ENCODE assay signal across 9 cellular contexts in genomic region chr20:35601990-35602389, GRCh38. TPM values are rescaled to one million over a fixed set of nuclear protein-coding genes. Genes with fewer than 3 reads are reported as not detected.
DNase-seq lines count a peak whose midpoint lies in the region; ATAC-seq and TF ChIP-seq lines count a peak whose summit lies in the region.
"Had no signal": no experiment of that assay in that cellular context is flagged by ENCODE, and none has a peak within 500 bp of the region (broad histone marks: within the 10 kb centered on the region; RNA-seq: fewer than 3 reads in every experiment).

No MANE protein-coding gene starts in this region.

- ATAC-seq in natural killer cell: no peak
- no peak for ATAC-seq in natural killer cell treated with Interleukin-12 subunit alpha and Interleukin-12 subunit beta and Interleukin-15 and Interleukin-18, amount 100 ng/mL, for 72 hours
- no peak for ATAC-seq in naive B cell (ENCODE audit: low read depth in 2 of 2)
- no peak for ATAC-seq in GM21529 (IDR thresholded peaks at IDR 0.05; ENCODE audit: unreplicated experiment)
- ATAC-seq in GM18868 (IDR thresholded peaks at IDR 0.05; ENCODE audit: unreplicated experiment): no peak

- H3K9me3 ChIP-seq in ectodermal cell (ENCODE audit: control insufficient read depth, low read length) (no peaks in the 10 kb centered on the region), uterus (no peaks in the 10 kb centered on the region)

- H3K27ac ChIP-seq in ectodermal cell (ENCODE audit: insufficient read depth, low read depth, low read length, poor library complexity, severe bottlenecking) (no peak overlapping the region), uterus (no peak overlapping the region)

- intact Hi-C loops in natural killer cell (cut with micrococcal nuclease): loop anchor here (1.0 to 5.0 kb wide), 4 partner anchors 17 to 280 kb away; partner anchors contain the start of genes NFS1, RBM39 and ROMO1
- intact Hi-C loops in uterus (cut with DNase I; ENCODE audit: low total_unique reads): no loop called here

- no peaks in the 10 kb centered on the region for H3K9me3 Mint-ChIP-seq in natural killer cell
- no peaks in the 10 kb centered on the region for H3K9me3 Mint-ChIP-seq in natural killer cell treated with Interleukin-12 subunit alpha and Interleukin-12 subunit beta and Interleukin-15 and Interleukin-18, amount 100 ng/mL, for 72 hours
- H3K9me3 Mint-ChIP-seq in naive B cell: no peaks in the 10 kb centered on the region
- H3K9me3 Mint-ChIP-seq: activated naive CD4-positive, alpha-beta T cell treated with anti-CD3 and anti-CD28 coated beads, Interleukin-2, amount 50 U/mL, for 72 hours had no signal

- H3K4me1 ChIP-seq in ectodermal cell (ENCODE audit: control insufficient read depth, insufficient read depth, low read length): no peaks in the 10 kb centered on the region
- peaks cover 0 to 14% of the 10 kb centered on the region in 2 donors for H3K4me1 ChIP-seq in uterus

- H3K4me3 ChIP-seq in ectodermal cell (ENCODE audit: insufficient read depth, low read depth, low read length) (peak overlapping the region; percentile 32), uterus (peak overlapping the region; percentile 31 to 33)

- no peaks in the 10 kb centered on the region for H3K36me3 ChIP-seq in ectodermal cell (ENCODE audit: control insufficient read depth, insufficient read depth, low read length)
- H3K36me3 ChIP-seq in uterus: no peaks in the 10 kb centered on the region

- TF ChIP-seq POLR2A in uterus (IDR thresholded peaks at IDR 0.05): no peak

- H3K27ac Mint-ChIP-seq in natural killer cell (peak overlapping the region in 1 of 2 donors; percentile 75), naive B cell (peak overlapping the region in 1 of 6 donors; percentile 69)
- H3K27ac Mint-ChIP-seq in natural killer cell treated with Interleukin-12 subunit alpha and Interleukin-12 subunit beta and Interleukin-15 and Interleukin-18, amount 100 ng/mL, for 72 hours: no peak overlapping the region
- H3K27ac Mint-ChIP-seq: activated naive CD4-positive, alpha-beta T cell treated with anti-CD3 and anti-CD28 coated beads, Interleukin-2, amount 50 U/mL, for 72 hours had no signal

- 66 to 68% methylated on average over 30 of the region's 30 CpGs for WGBS in ectodermal cell, 2 experiments

- H3K36me3 Mint-ChIP-seq in natural killer cell (no peaks in the 10 kb centered on the region), naive B cell (no peaks in the 10 kb centered on the region)
- no peaks in the 10 kb centered on the region for H3K36me3 Mint-ChIP-seq in natural killer cell treated with Interleukin-12 subunit alpha and Interleukin-12 subunit beta and Interleukin-15 and Interleukin-18, amount 100 ng/mL, for 72 hours
- H3K36me3 Mint-ChIP-seq: activated naive CD4-positive, alpha-beta T cell treated with anti-CD3 and anti-CD28 coated beads, Interleukin-2, amount 50 U/mL, for 72 hours had no signal

- H3K27me3 ChIP-seq in ectodermal cell (ENCODE audit: control insufficient read depth, insufficient read depth, low read length, poor library complexity, severe bottlenecking) (peaks cover 44% of the 10 kb centered on the region), uterus (peaks cover 0 to 5% of the 10 kb centered on the region in 2 donors)

- H3K4me1 Mint-ChIP-seq in natural killer cell (peaks cover 0 to 12% of the 10 kb centered on the region in 2 donors), naive B cell (peaks cover 7 to 11% (median 10%) of the 10 kb centered on the region in 3 donors)
- peaks cover 0 to 14% of the 10 kb centered on the region in 2 donors for H3K4me1 Mint-ChIP-seq in natural killer cell treated with Interleukin-12 subunit alpha and Interleukin-12 subunit beta and Interleukin-15 and Interleukin-18, amount 100 ng/mL, for 72 hours (ENCODE audit: low read depth in 2 of 2)

- no peak for TF ChIP-seq CTCF in natural killer cell (IDR thresholded peaks at IDR 0.05)
- no peak for TF ChIP-seq CTCF in uterus (IDR thresholded peaks at IDR 0.05)

- H3K27me3 Mint-ChIP-seq in natural killer cell (ENCODE audit: low read depth in 2 of 2): peaks cover 17 to 36% of the 10 kb centered on the region in 2 donors
- H3K27me3 Mint-ChIP-seq in natural killer cell treated with Interleukin-12 subunit alpha and Interleukin-12 subunit beta and Interleukin-15 and Interleukin-18, amount 100 ng/mL, for 72 hours: peaks cover 22 to 24% of the 10 kb centered on the region in 2 donors
- peaks cover 13 to 44% (median 34%) of the 10 kb centered on the region in 3 donors for H3K27me3 Mint-ChIP-seq in naive B cell

- DNase-seq in natural killer cell (no peak), naive B cell (no peak), uterus (no peak), activated gamma-delta T cell treated with Interleukin-2 at 50 U/mL for 16 hours (no peak)
- no peak for DNase-seq in natural killer cell treated with Interleukin-12 subunit alpha and Interleukin-12 subunit beta and Interleukin-15 and Interleukin-18, amount 100 ng/mL, for 72 hours (ENCODE audit: low spot score)

- H3K4me3 Mint-ChIP-seq in natural killer cell (peak overlapping the region; percentile 28), naive B cell (peak overlapping the region; percentile 24 to 82 (median 62))
- no peak overlapping the region for H3K4me3 Mint-ChIP-seq in natural killer cell treated with Interleukin-12 subunit alpha and Interleukin-12 subunit beta and Interleukin-15 and Interleukin-18, amount 100 ng/mL, for 72 hours

RNA-seq across cellular contexts. Expression of gene SPAG4, which starts 13.6 kb away (rescaled TPM):
- total RNA-seq in natural killer cell (10 to 100 TPM; 11.2 to 16.2 (median 11.9) TPM), uterus (1 to 10 TPM in 2 of 4 donors, not detected in 2; 2.1 to 8.4 TPM)
- 1 to 10 TPM; 5.9 to 6.3 TPM for total RNA-seq in natural killer cell treated with Interleukin-12 subunit alpha and Interleukin-12 subunit beta and Interleukin-15 and Interleukin-18, amount 100 ng/mL, for 72 hours
- 2.6 TPM for polyA plus RNA-seq in ectodermal cell (2013, experiment 1 of 4)
- polyA plus RNA-seq in ectodermal cell (2013, experiment 2 of 4): 3.6 TPM
- polyA plus RNA-seq in ectodermal cell (2013, experiment 3 of 4): 3.7 TPM
- 3.7 TPM for polyA plus RNA-seq in ectodermal cell (2013, experiment 4 of 4)
- 1 to 10 TPM in 3 of 6 donors, under 1 TPM in 3; 0.29 to 1.5 (median 0.89) TPM for polyA plus RNA-seq in naive B cell (ENCODE audit: low read depth in 6 of 6)
